In genomic region chr3:107236661-107237375, GRCh38 we compare ENCODE assay signal across 12 cellular contexts.
DNase-seq lines count a peak whose midpoint lies in the region; ATAC-seq and TF ChIP-seq lines count a peak whose summit lies in the region.
"Had no signal": no experiment of that assay in that cellular context is flagged by ENCODE, and none has a peak within 500 bp of the region (broad histone marks: within the 10 kb centered on the region; RNA-seq: fewer than 3 reads in every experiment).

No MANE protein-coding gene starts in this region.

- H2AK5ac ChIP-seq in mesendoderm (ENCODE audit: low read length): no peak overlapping the region

- no peaks in the 10 kb centered on the region for H3K27me3 ChIP-seq in heart right ventricle
- H3K27me3 ChIP-seq in breast epithelium: no peaks in the 10 kb centered on the region
- no peaks in the 10 kb centered on the region for H3K27me3 ChIP-seq in mesendoderm (ENCODE audit: insufficient read depth, low read length, poor library complexity)

- no peaks in the 10 kb centered on the region for H3K79me1 ChIP-seq in mesendoderm (ENCODE audit: low read length)

- no peak overlapping the region for H4K5ac ChIP-seq in mesendoderm (ENCODE audit: low read length)

- DNase-seq in heart right ventricle (no peak), left cardiac atrium (no peak), breast epithelium (ENCODE audit: low spot score in 2 of 2) (no peak), mesendoderm (peak; percentile 63), AG08395 (ENCODE audit: low spot score) (no peak), NCI-H1694 treated with DMSO at 0.1 percent for 48 hours (lab: John Stamatoyannopoulos, UW) (no peak)
- DNase-seq in activated CD4-positive, alpha-beta T cell treated with anti-CD3 and anti-CD28 coated beads, Interleukin-2, amount 50 U/mL, for 4 hours: no peak
- DNase-seq: ACHN; activated naive CD8-positive, alpha-beta T cell treated with anti-CD3 and anti-CD28 coated beads, Interleukin-2, amount 10 ng/mL, durations not matched to agents 7 days and 5 days; KBM-7; naive thymus-derived CD4-positive, alpha-beta T cell had no signal

- no peak overlapping the region for H4K8ac ChIP-seq in mesendoderm (ENCODE audit: low read depth, low read length)

- no peak overlapping the region for H3K56ac ChIP-seq in mesendoderm (ENCODE audit: low read length)

- TF ChIP-seq CTCF in heart right ventricle (IDR thresholded peaks at IDR 0.05): no peak
- no peak for TF ChIP-seq CTCF in breast epithelium (IDR thresholded peaks at IDR 0.05)

- H3K79me2 ChIP-seq in mesendoderm (ENCODE audit: control insufficient read depth, insufficient read depth, low read length): no peaks in the 10 kb centered on the region

- H2BK5ac ChIP-seq in mesendoderm (ENCODE audit: low read length): no peak overlapping the region

- no peak overlapping the region for H3K4me3 ChIP-seq in heart right ventricle
- no peak overlapping the region for H3K4me3 ChIP-seq in breast epithelium
- H3K4me3 ChIP-seq in mesendoderm (ENCODE audit: low read length): no peak overlapping the region

- H3K9me3 ChIP-seq in heart right ventricle (no peaks in the 10 kb centered on the region), breast epithelium (no peaks in the 10 kb centered on the region)

- no peak overlapping the region for H3K9ac ChIP-seq in mesendoderm (ENCODE audit: low read length)

- no peak for ATAC-seq in heart right ventricle
- no peak for ATAC-seq in left cardiac atrium
- no peak for ATAC-seq in HG02759 (IDR thresholded peaks at IDR 0.05; ENCODE audit: unreplicated experiment)

- H3K36me3 ChIP-seq in heart right ventricle: no peaks in the 10 kb centered on the region
- H3K36me3 ChIP-seq in breast epithelium: no peaks in the 10 kb centered on the region
- H3K36me3 ChIP-seq in mesendoderm (ENCODE audit: control insufficient read depth, insufficient read depth, low read length): no peaks in the 10 kb centered on the region

- intact Hi-C loops in heart right ventricle (cut with DNase I): loop anchor here (2.0 to 10.0 kb wide), 15 partner anchors 35 to 688 kb away; partner anchors contain the start of gene BBX (in 3 of the 10)
- intact Hi-C loops in left cardiac atrium (cut with DNase I): loop anchor here in 1 of 2 donors (10.0 kb wide), 4 partner anchors 188 to 1248 kb away; no protein-coding TSS in a partner anchor
- intact Hi-C loops in breast epithelium (cut with DNase I; ENCODE audit: low total_unique reads): no loop called here

- H3K27ac ChIP-seq in heart right ventricle (peak overlapping the region in 7 of 10 donors; percentile 40 to 76 (median 58)), breast epithelium (peak overlapping the region; percentile 0 to 35), mesendoderm (ENCODE audit: low read depth, low read length) (no peak overlapping the region)

- H3K4me1 ChIP-seq in heart right ventricle: peaks cover 0 to 32% (median 14%) of the 10 kb centered on the region in 9 donors
- H3K4me1 ChIP-seq in breast epithelium: no peaks in the 10 kb centered on the region
- H3K4me1 ChIP-seq in mesendoderm (ENCODE audit: control insufficient read depth, low read depth, low read length): no peaks in the 10 kb centered on the region

- no peak overlapping the region for H2BK15ac ChIP-seq in mesendoderm (replicated peaks; ENCODE audit: low read depth)

- no peak overlapping the region for H3K4me2 ChIP-seq in mesendoderm (ENCODE audit: low read length)

- WGBS in heart right ventricle, 2 donors: 84 to 89% methylated on average over 4 of the region's 4 CpGs
- WGBS in mesendoderm (ENCODE audit: extremely low coverage, insufficient coverage, low lambda C conversion rate): no CpG with 5 or more reads among the region's 4 CpGs

- TF ChIP-seq POLR2A in breast epithelium (IDR thresholded peaks at IDR 0.05): no peak

- H3K4ac ChIP-seq in mesendoderm (ENCODE audit: low read depth, low read length): no peak overlapping the region

- no peak overlapping the region for H2BK120ac ChIP-seq in mesendoderm (ENCODE audit: low read depth, low read length)

- H3K18ac ChIP-seq in mesendoderm (ENCODE audit: low read length): no peak overlapping the region

- H3K23ac ChIP-seq in mesendoderm (ENCODE audit: low read length): no peak overlapping the region
